ENCODE assay signal across 1 cellular context in the genomic region with DNA sequence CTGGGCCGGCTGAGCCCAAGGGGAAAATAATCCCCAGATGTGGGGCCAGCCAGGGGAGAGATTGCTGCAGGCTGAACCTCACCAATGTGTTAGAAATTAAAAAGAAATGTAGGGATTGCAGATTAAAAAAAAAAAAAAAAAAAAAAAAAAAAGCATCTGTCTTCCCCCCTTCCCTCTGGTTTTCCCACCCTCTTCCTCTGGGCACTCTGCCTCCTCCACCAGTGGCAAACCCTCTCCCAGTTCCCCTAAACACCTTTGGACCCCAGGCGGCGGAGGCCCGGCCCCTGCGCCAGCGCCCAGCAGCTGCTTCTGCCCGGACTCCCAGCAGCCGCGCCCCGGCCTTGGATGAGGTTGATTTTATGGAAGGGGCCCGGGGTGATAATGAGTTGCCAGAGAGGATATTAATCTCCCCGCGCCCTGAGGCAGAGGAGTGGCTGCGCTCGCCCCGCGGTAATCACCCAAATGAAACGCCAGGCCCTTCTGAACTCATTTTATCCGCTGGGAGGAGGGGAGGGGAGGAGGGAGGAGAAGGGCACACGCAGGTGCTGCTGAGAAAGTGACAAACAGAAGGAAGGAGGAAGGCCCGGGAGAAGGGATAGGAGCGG.
TF ChIP-seq lines count a peak whose summit lies in the region.

No MANE protein-coding gene starts in this region.

TF ChIP-seq in GM12891, 5 proteins besides CTCF, POLR2A, EP300 and RAD21:
- TF ChIP-seq SPI1 (IDR thresholded peaks at IDR 0.05; ENCODE audit: low read depth, low read length), result no peak
- no peak for TF ChIP-seq TAF1 (IDR thresholded peaks at IDR 0.05; ENCODE audit: low read depth, low read length)
- TF ChIP-seq PAX5 (IDR thresholded peaks at IDR 0.05; ENCODE audit: insufficient read depth, low read length, severe bottlenecking), result no peak
- TF ChIP-seq POLR2AphosphoS5 (IDR thresholded peaks at IDR 0.05; ENCODE audit: low read depth, low read length), result no peak
- TF ChIP-seq POU2F2 (IDR thresholded peaks at IDR 0.05; ENCODE audit: low read depth, low read length), result no peak
